In genomic region chr1:39759436-39759726, GRCh38 we compare ENCODE assay signal across 23 cellular contexts. TPM values are rescaled to one million over a fixed set of nuclear protein-coding genes. Genes with fewer than 3 reads are reported as not detected.
"Had no signal": no experiment of that assay in that cellular context is flagged by ENCODE, and none has a peak within 500 bp of the region (broad histone marks: within the 10 kb centered on the region; RNA-seq: fewer than 3 reads in every experiment).

No MANE protein-coding gene starts in this region.

- H3K27ac Mint-ChIP-seq: activated CD8-positive, alpha-beta T cell treated with anti-CD3 and anti-CD28 coated beads, Interleukin-2, amount 10 ng/mL, durations not matched to agents 7 days and 5 days; activated naive CD8-positive, alpha-beta T cell treated with anti-CD3 and anti-CD28 coated beads, Interleukin-2, amount 50 U/mL, for 24 hours; T-helper 1 cell treated with Interleukin-12 subunit alpha and Interleukin-12 subunit beta and Interleukin-4 antibody, amounts not matched to agents 30 μg/mL and 1 μg/mL, for 36 hours; WTC11 had no signal

- H3K9me3 Mint-ChIP-seq: activated naive CD4-positive, alpha-beta T cell treated with anti-CD3 and anti-CD28 coated beads, Interleukin-2, amount 50 U/mL, for 72 hours; activated naive CD8-positive, alpha-beta T cell treated with anti-CD3 and anti-CD28 coated beads, Interleukin-2, amount 50 U/mL, for 24 hours; central memory CD8-positive, alpha-beta T cell; T-helper 1 cell treated with Interleukin-12 subunit alpha and Interleukin-12 subunit beta and Interleukin-4 antibody, amounts not matched to agents 30 μg/mL and 1 μg/mL, for 36 hours had no signal

- H3K27me3 Mint-ChIP-seq: activated naive CD8-positive, alpha-beta T cell treated with anti-CD3 and anti-CD28 coated beads, Interleukin-2, amount 50 U/mL, for 24 hours; central memory CD8-positive, alpha-beta T cell had no signal

- DNase-seq: activated CD4-positive, alpha-beta T cell treated with anti-CD3 and anti-CD28 coated beads for 48 hours; activated CD4-positive, alpha-beta T cell treated with anti-CD3 and anti-CD28 coated beads, Interleukin-2, amount 50 U/mL, for 4 hours; activated CD4-positive, CD25-positive, alpha-beta regulatory T cell treated with anti-CD3 and anti-CD28 coated beads, Interleukin-2, amount 50 U/mL, for 72 hours; activated CD8-positive, alpha-beta memory T cell treated with anti-CD3 and anti-CD28 coated beads, Interleukin-2, amount 50 U/mL, for 48 hours; activated CD8-positive, alpha-beta T cell treated with anti-CD3 and anti-CD28 coated beads, Interleukin-2, amount 10 ng/mL, durations not matched to agents 7 days and 5 days; activated naive CD8-positive, alpha-beta T cell treated with anti-CD3 and anti-CD28 coated beads, Interleukin-2, amount 50 U/mL, for 24 hours; activated T-cell treated with anti-CD3 and anti-CD28 coated beads, Interleukin-2, amount 50 U/mL, for 1 hour; amniotic stem cell; body of pancreas; Karpas-422; MM.1S; NCI-H1105; NCI-H1436; NCI-H1694 treated with DMSO at 0.1 percent for 48 hours; NCI-H2029 treated with DMSO at 0.1 percent for 48 hours; NCI-H446 treated with DMSO at 0.1 percent for 48 hours; Peyer's patch; SHP77 had no signal

- ATAC-seq: activated CD8-positive, alpha-beta T cell treated with anti-CD3 and anti-CD28 coated beads, Interleukin-2, amount 10 ng/mL, durations not matched to agents 7 days and 5 days; activated naive CD4-positive, alpha-beta T cell treated with anti-CD3 and anti-CD28 coated beads, Interleukin-2, amount 50 U/mL, for 72 hours; activated naive CD8-positive, alpha-beta T cell treated with anti-CD3 and anti-CD28 coated beads, Interleukin-2, amount 50 U/mL, for 24 hours; body of pancreas; WTC11 had no signal

- H3K4me3 Mint-ChIP-seq: activated CD8-positive, alpha-beta T cell treated with anti-CD3 and anti-CD28 coated beads, Interleukin-2, amount 10 ng/mL, durations not matched to agents 7 days and 5 days; activated naive CD8-positive, alpha-beta T cell treated with anti-CD3 and anti-CD28 coated beads, Interleukin-2, amount 50 U/mL, for 24 hours; central memory CD8-positive, alpha-beta T cell; T-helper 1 cell treated with Interleukin-12 subunit alpha and Interleukin-12 subunit beta and Interleukin-4 antibody, amounts not matched to agents 30 μg/mL and 1 μg/mL, for 36 hours; WTC11 had no signal

- H3K27ac ChIP-seq: ascending aorta, body of pancreas, Peyer's patch had no signal

- H3K4me1 Mint-ChIP-seq: activated naive CD8-positive, alpha-beta T cell treated with anti-CD3 and anti-CD28 coated beads, Interleukin-2, amount 50 U/mL, for 24 hours; WTC11 had no signal

RNA-seq across cellular contexts. Expression of gene OXCT2, which starts 11.8 kb away (rescaled TPM):
- total RNA-seq: ascending aorta had no signal

RNA-seq across cellular contexts. Expression of gene BMP8B, which starts 29.3 kb away (rescaled TPM):
- total RNA-seq: ascending aorta had no signal
